8 cellular contexts compared by ENCODE assay signal in the genomic region with DNA sequence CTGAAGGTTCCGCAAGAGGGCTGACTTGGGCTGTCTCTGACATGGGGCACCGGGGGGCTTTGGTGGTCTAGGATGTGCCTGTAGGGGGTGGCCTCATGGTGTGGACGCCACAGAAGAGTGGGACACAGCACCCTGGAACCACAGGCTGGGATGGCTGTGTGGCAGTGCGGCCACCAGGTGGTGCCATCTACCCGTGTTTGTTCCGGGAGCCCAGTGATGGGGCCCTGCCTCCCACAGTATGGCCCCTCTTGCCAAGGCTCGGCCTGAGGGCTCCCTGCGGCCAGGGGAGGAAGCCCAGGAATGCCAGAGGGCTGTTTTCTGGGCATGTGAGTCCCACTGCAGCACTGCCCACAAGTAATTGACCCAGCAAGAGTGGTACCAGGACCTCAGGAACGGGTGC.
DNase-seq lines count a peak whose midpoint lies in the region; ATAC-seq, FAIRE-seq and TF ChIP-seq lines count a peak whose summit lies in the region.
"Not testable (repeated sequence)": the region's sequence is repeated elsewhere in the genome, so short reads cannot be mapped to it uniquely, and the experiment has no call there.

No MANE protein-coding gene starts in this region.

- not testable (repeated sequence) for BruUV-seq in HCT116 (replicated peaks; lab: Mats Ljungman, UMichigan); PC-3 (replicated peaks; lab: Mats Ljungman, UMichigan); K562 (replicated peaks; lab: Mats Ljungman, UMichigan)

- H3K9me2 ChIP-seq in HCT116 (ENCODE audit: insufficient read depth); PC-3 (replicated peaks; ENCODE audit: low read length): not testable (repeated sequence)

- POLR2A ChIA-PET in HCT116 (lab: Charles Lee); PC-3 (lab: Charles Lee; ENCODE audit: unreplicated experiment); K562 (lab: Yijun Ruan, JAX): not testable (repeated sequence)

- not testable (repeated sequence) for TF ChIP-seq CTCF in HCT116 (IDR thresholded peaks at IDR 0.05 in 2 of 3, conservative IDR thresholded peaks at IDR 0.05 in 1 of 3; ENCODE audit: borderline replicate concordance in 1 of 3, insufficient read depth in 1 of 3, low read depth in 2 of 3, low read length in 2 of 3); PC-3 (conservative IDR thresholded peaks at IDR 0.05; ENCODE audit: low read depth, low read length); K562 (IDR thresholded peaks at IDR 0.05 in 2 of 3, conservative IDR thresholded peaks at IDR 0.05 in 1 of 3; ENCODE audit: insufficient read depth in 2 of 3, low read depth in 1 of 3, low read length in 3 of 3)
- TF ChIP-seq CTCF in right lobe of liver (IDR thresholded peaks at IDR 0.05): peak in 2 of 4 donors; percentile 3 to 6

- TF ChIP-seq EP300 in K562 (IDR thresholded peaks at IDR 0.05; ENCODE audit: low read length): not testable (repeated sequence)

- H3K27me3 Mint-ChIP-seq in stimulated activated naive B cell treated with anti-CD40 and anti-IgM and Interleukin-4, amounts not matched to agents 10 μg/mL and 1 μg/mL and 100 μg/mL, for 72 hours: not testable (repeated sequence)

- H3K4me3 Mint-ChIP-seq in stimulated activated naive B cell treated with anti-CD40 and anti-IgM and Interleukin-4, amounts not matched to agents 10 μg/mL and 1 μg/mL and 100 μg/mL, for 72 hours: not testable (repeated sequence)

- not testable (repeated sequence) for H3K27ac ChIP-seq in HCT116 (ENCODE audit: low read depth, low read length); PC-3 (ENCODE audit: low read length); K562 (ENCODE audit: extremely low read depth, low read depth, low read length); right lobe of liver

- FAIRE-seq in K562 (lab: Jason Lieb, UNC): not testable (repeated sequence)

- WGBS in K562 (ENCODE audit: insufficient coverage, low coverage, missing lambda C conversion rate): 0% methylated on average over 1 of the region's 9 CpGs
- no CpG with 5 or more reads among the region's 9 CpGs for WGBS in right lobe of liver (ENCODE audit: insufficient coverage, low coverage, low lambda C conversion rate, missing lambda C conversion rate)

- DNase-seq in HCT116 (ENCODE audit: low read depth, low spot score); PC-3; K562 (ENCODE audit: extremely low read depth in 1 of 4, low spot score in 3 of 4); right lobe of liver; stimulated activated naive B cell treated with anti-CD40 and anti-IgM and Interleukin-4, amounts not matched to agents 10 μg/mL and 1 μg/mL and 100 μg/mL, for 72 hours: not testable (repeated sequence)

- not testable (repeated sequence) for H3K36me3 Mint-ChIP-seq in stimulated activated naive B cell treated with anti-CD40 and anti-IgM and Interleukin-4, amounts not matched to agents 10 μg/mL and 1 μg/mL and 100 μg/mL, for 72 hours

- not testable (repeated sequence) for H3K4me1 ChIP-seq in HCT116 (ENCODE audit: control insufficient read depth in 1 of 2, insufficient read depth in 2 of 2, low read length in 2 of 2); PC-3 (ENCODE audit: insufficient read depth, low read length); K562 (replicated peaks in 1 of 2; ENCODE audit: control insufficient read depth in 2 of 2, insufficient read depth in 2 of 2, low read length in 2 of 2); right lobe of liver

- H2AFZ ChIP-seq in HCT116 (ENCODE audit: low read depth, low read length, poor library complexity, severe bottlenecking); PC-3 (ENCODE audit: low read length); K562 (ENCODE audit: low read depth, low read length): not testable (repeated sequence)

- intact Hi-C loops in HCT116 (cut with micrococcal nuclease); PC-3 (cut with micrococcal nuclease); K562 (cut with micrococcal nuclease); right lobe of liver (cut with DNase I): not testable (repeated sequence)

- H3K36me3 ChIP-seq in HCT116 (ENCODE audit: control insufficient read depth in 1 of 2, insufficient read depth in 2 of 2, low read length in 2 of 2); PC-3 (ENCODE audit: low read depth, low read length); K562 (ENCODE audit: control insufficient read depth, insufficient read depth, low read length); right lobe of liver: not testable (repeated sequence)

- H3K4me3 ChIP-seq in HCT116 (replicated peaks in 1 of 2; ENCODE audit: low read depth in 1 of 2, low read length in 2 of 2); PC-3 (ENCODE audit: low read length); K562; right lobe of liver: not testable (repeated sequence)

- CTCF ChIA-PET in HCT116 (lab: Charles Lee); PC-3 (lab: Charles Lee); K562 (lab: Yijun Ruan, JAX; ENCODE audit: low intra/inter-chr PET ratio): not testable (repeated sequence)

- ATAC-seq in GM18498 (IDR thresholded peaks at IDR 0.05; ENCODE audit: unreplicated experiment): peak; percentile 96
- ATAC-seq in GM19397 (IDR thresholded peaks at IDR 0.05; ENCODE audit: unreplicated experiment): peak; percentile 93
- peak; percentile 97 for ATAC-seq in HCT116
- peak; percentile 78 for ATAC-seq in HG03103 (IDR thresholded peaks at IDR 0.05; ENCODE audit: low read depth, unreplicated experiment)
- ATAC-seq in PC-3: peak; percentile 96
- ATAC-seq in K562: peak; percentile 94
- ATAC-seq in right lobe of liver: peak; percentile 88 to 97 (median 94)
- ATAC-seq in stimulated activated naive B cell treated with anti-CD40 and anti-IgM and Interleukin-4, amounts not matched to agents 10 μg/mL and 1 μg/mL and 100 μg/mL, for 72 hours (replicated peaks): peak; percentile 98

- H3K27ac Mint-ChIP-seq in stimulated activated naive B cell treated with anti-CD40 and anti-IgM and Interleukin-4, amounts not matched to agents 10 μg/mL and 1 μg/mL and 100 μg/mL, for 72 hours: not testable (repeated sequence)

- H3K9me1 ChIP-seq in K562 (ENCODE audit: control insufficient read depth, insufficient read depth, low read length): not testable (repeated sequence)

- not testable (repeated sequence) for H3K4me2 ChIP-seq in HCT116 (ENCODE audit: low read length); PC-3 (ENCODE audit: low read length); K562 (ENCODE audit: insufficient read depth, low read length)

- not testable (repeated sequence) for TF ChIP-seq POLR2A in HCT116 (IDR thresholded peaks at IDR 0.05; ENCODE audit: borderline replicate concordance, extremely low read depth, insufficient read depth, insufficient read length); K562 (conservative IDR thresholded peaks at IDR 0.05); right lobe of liver (IDR thresholded peaks at IDR 0.05)

- H3K9me3 Mint-ChIP-seq in stimulated activated naive B cell treated with anti-CD40 and anti-IgM and Interleukin-4, amounts not matched to agents 10 μg/mL and 1 μg/mL and 100 μg/mL, for 72 hours: not testable (repeated sequence)

- not testable (repeated sequence) for H3K4me1 Mint-ChIP-seq in stimulated activated naive B cell treated with anti-CD40 and anti-IgM and Interleukin-4, amounts not matched to agents 10 μg/mL and 1 μg/mL and 100 μg/mL, for 72 hours

- in situ Hi-C loops in K562 (cut with MboI): not testable (repeated sequence)

- TF ChIP-seq RAD21 in HCT116 (IDR thresholded peaks at IDR 0.05; ENCODE audit: low read depth): not testable (repeated sequence)
- TF ChIP-seq RAD21 in K562 (CRISPR knock-in tag; conservative IDR thresholded peaks at IDR 0.05 in 1 of 2, IDR thresholded peaks at IDR 0.05 in 1 of 2): peak in 1 of 2 experiments; percentile 15; a peak in 1 of 4 replicates

- H3K27me3 ChIP-seq in HCT116 (ENCODE audit: insufficient read depth, low read length); PC-3 (ENCODE audit: low read length); K562 (ENCODE audit: control insufficient read depth in 2 of 2, insufficient read depth in 2 of 2, low read length in 2 of 2); right lobe of liver: not testable (repeated sequence)

- H3K9me3 ChIP-seq in HCT116 (ENCODE audit: control insufficient read depth in 1 of 2, insufficient read depth in 1 of 2, low read depth in 1 of 2, low read length in 2 of 2); PC-3 (ENCODE audit: low read length); K562 (replicated peaks; ENCODE audit: control insufficient read depth, insufficient read depth, low read depth, low read length); right lobe of liver: not testable (repeated sequence)

- RAD21 ChIA-PET in HCT116 (lab: Charles Lee; ENCODE audit: low non-redundant PET in 1 of 2, low total read pairs in 2 of 2, uncharacterized antibody in 2 of 2, unreplicated experiment in 2 of 2): not testable (repeated sequence)

- not testable (repeated sequence) for H3F3A ChIP-seq in PC-3 (ENCODE audit: low read length, unreplicated experiment)

- H3K9ac ChIP-seq in HCT116 (ENCODE audit: low read length); PC-3 (ENCODE audit: low read length); K562 (ENCODE audit: insufficient read depth in 1 of 2, low read depth in 2 of 2, low read length in 2 of 2): not testable (repeated sequence)

- not testable (repeated sequence) for H3K79me2 ChIP-seq in HCT116 (ENCODE audit: insufficient read depth, low read length); PC-3 (ENCODE audit: low read length); K562 (ENCODE audit: control insufficient read depth, insufficient read depth, low read length)

- H4K20me1 ChIP-seq in HCT116 (ENCODE audit: insufficient read depth); PC-3 (ENCODE audit: low read length); K562 (replicated peaks; ENCODE audit: control insufficient read depth, insufficient read depth, low read length): not testable (repeated sequence)
